Comparison of ENCODE assay signal across 23 cellular contexts in genomic region chr9:121204121-121204520, GRCh38.
"Had no signal": no experiment of that assay in that cellular context is flagged by ENCODE, and none has a peak within 500 bp of the region (broad histone marks: within the 10 kb centered on the region; RNA-seq: fewer than 3 reads in every experiment).

No MANE protein-coding gene starts in this region.

- H3K9me3 ChIP-seq: ascending aorta, body of pancreas had no signal

- H3K27ac Mint-ChIP-seq: activated B cell treated with CpG ODN at 0.5 μM for 24 hours; activated CD4-positive, alpha-beta memory T cell treated with anti-CD3 and anti-CD28 coated beads for 36 hours; activated CD4-positive, alpha-beta T cell treated with anti-CD3 and anti-CD28 coated beads, Interleukin-2, amount 10 ng/mL, durations not matched to agents 24 days and 14 days; activated naive CD4-positive, alpha-beta T cell treated with anti-CD3 and anti-CD28 coated beads, Interleukin-2, amount 50 U/mL, for 72 hours; activated naive CD8-positive, alpha-beta T cell treated with anti-CD3 and anti-CD28 coated beads, Interleukin-2, amount 50 U/mL, for 24 hours; T-helper 17 cell had no signal

- DNase-seq: activated B cell treated with CpG ODN at 0.5 μM for 24 hours; activated CD4-positive, alpha-beta memory T cell treated with anti-CD3 and anti-CD28 coated beads for 36 hours; activated CD4-positive, alpha-beta T cell treated with anti-CD3 and anti-CD28 coated beads for 1 hour; activated CD4-positive, alpha-beta T cell treated with anti-CD3 and anti-CD28 coated beads, Interleukin-2, amount 10 ng/mL, durations not matched to agents 24 days and 14 days; activated CD8-positive, alpha-beta memory T cell treated with anti-CD3 and anti-CD28 coated beads, Interleukin-2, amount 50 U/mL, for 48 hours; activated naive CD4-positive, alpha-beta T cell; activated naive CD8-positive, alpha-beta T cell treated with anti-CD3 and anti-CD28 coated beads, Interleukin-2, amount 50 U/mL, for 24 hours; activated T-cell treated with anti-CD3 and anti-CD28 coated beads, Interleukin-2, amount 50 U/mL, for 1 hour; amniotic stem cell; body of pancreas; cortex of kidney; NCI-H1105 treated with DMSO at 0.1 percent for 48 hours; NCI-H1436 treated with DMSO at 0.1 percent for 48 hours; NCI-H187; NCI-H2081; NCI-H524; SIG-M5; T-helper 17 cell; T-helper 9 cell had no signal

- H3K27me3 ChIP-seq: ascending aorta, body of pancreas had no signal

- H3K27ac ChIP-seq: ascending aorta, body of pancreas had no signal

- H3K9me3 Mint-ChIP-seq: activated B cell treated with CpG ODN at 0.5 μM for 24 hours; activated CD4-positive, alpha-beta memory T cell treated with anti-CD3 and anti-CD28 coated beads for 36 hours; activated naive CD4-positive, alpha-beta T cell treated with anti-CD3 and anti-CD28 coated beads, Interleukin-2, amount 50 U/mL, for 72 hours; activated naive CD8-positive, alpha-beta T cell treated with anti-CD3 and anti-CD28 coated beads, Interleukin-2, amount 50 U/mL, for 24 hours; central memory CD8-positive, alpha-beta T cell had no signal

- H3K36me3 ChIP-seq: ascending aorta had no signal

- ATAC-seq: activated naive CD4-positive, alpha-beta T cell treated with anti-CD3 and anti-CD28 coated beads, Interleukin-2, amount 50 U/mL, for 72 hours; activated naive CD8-positive, alpha-beta T cell treated with anti-CD3 and anti-CD28 coated beads, Interleukin-2, amount 50 U/mL, for 24 hours; body of pancreas; T-helper 17 cell had no signal

- FAIRE-seq: TTC549 had no signal

- H3K4me3 ChIP-seq: ascending aorta, body of pancreas had no signal

- H3K4me3 Mint-ChIP-seq: activated B cell treated with CpG ODN at 0.5 μM for 24 hours; activated CD4-positive, alpha-beta T cell treated with anti-CD3 and anti-CD28 coated beads, Interleukin-2, amount 10 ng/mL, durations not matched to agents 24 days and 14 days; central memory CD8-positive, alpha-beta T cell; T-helper 17 cell had no signal

- H3K27me3 Mint-ChIP-seq: activated B cell treated with CpG ODN at 0.5 μM for 24 hours; activated CD4-positive, alpha-beta memory T cell treated with anti-CD3 and anti-CD28 coated beads for 36 hours; central memory CD8-positive, alpha-beta T cell; T-helper 17 cell had no signal
